In genomic region chr3:149536429-149536828, GRCh38 we compare ENCODE assay signal across 10 cellular contexts.
DNase-seq lines count a peak whose midpoint lies in the region; ATAC-seq, FAIRE-seq and TF ChIP-seq lines count a peak whose summit lies in the region.
"Had no signal": no experiment of that assay in that cellular context is flagged by ENCODE, and none has a peak within 500 bp of the region (broad histone marks: within the 10 kb centered on the region; RNA-seq: fewer than 3 reads in every experiment).

No MANE protein-coding gene starts in this region.

- H3K4me3 ChIP-seq in HUES64 (ENCODE audit: low read length) (no peak overlapping the region), breast epithelium (no peak overlapping the region), kidney (ENCODE audit: low read length in 2 of 2) (no peak overlapping the region), skin epidermis (no peak overlapping the region)
- no peak overlapping the region for H3K4me3 ChIP-seq in CD4-positive, alpha-beta memory T cell (ENCODE audit: low read length in 2 of 2)

- no peak overlapping the region for H3K4me3 Mint-ChIP-seq in CD4-positive, alpha-beta memory T cell

- intact Hi-C loops in breast epithelium (cut with DNase I; ENCODE audit: low total_unique reads), result no loop called here
- intact Hi-C loops in kidney (cut with DNase I), result loop anchor here (10.0 kb wide), 1 partner anchor 118 kb away; the partner anchor contains the start of gene WWTR1
- intact Hi-C loops in CD4-positive, alpha-beta memory T cell (cut with micrococcal nuclease), result no loop called here

- H3K9ac ChIP-seq in HUES64 (ENCODE audit: low read depth, low read length) (no peak overlapping the region), kidney (ENCODE audit: low read length in 2 of 2) (no peak overlapping the region)

- H3K9me3 ChIP-seq in HUES64 (ENCODE audit: insufficient read depth, low read depth, low read length), result no peaks in the 10 kb centered on the region
- no peaks in the 10 kb centered on the region for H3K9me3 ChIP-seq in breast epithelium
- H3K9me3 ChIP-seq in kidney (ENCODE audit: control insufficient read depth in 1 of 2, low read length in 2 of 2), result no peaks in the 10 kb centered on the region
- no peaks in the 10 kb centered on the region for H3K9me3 ChIP-seq in CD4-positive, alpha-beta memory T cell (ENCODE audit: control insufficient read depth in 1 of 2, low read length in 2 of 2)
- H3K9me3 ChIP-seq: gastrocnemius medialis had no signal

- H3K27me3 ChIP-seq in HUES64 (ENCODE audit: insufficient read depth, low read length) (no peaks in the 10 kb centered on the region), breast epithelium (no peaks in the 10 kb centered on the region)
- H3K27me3 ChIP-seq in CD4-positive, alpha-beta memory T cell (ENCODE audit: insufficient read depth, low read length), result no peaks in the 10 kb centered on the region
- H3K27me3 ChIP-seq: gastrocnemius medialis had no signal

- no peak overlapping the region for H3K27ac Mint-ChIP-seq in CD4-positive, alpha-beta memory T cell

- DNase-seq in breast epithelium (ENCODE audit: low spot score in 2 of 2) (peak in 1 of 2 donors; percentile 53), kidney (peak; percentile 84), HPDE6-E6E7 (ENCODE audit: extremely low spot score) (no peak), SIG-M5 treated with dmso at 0.1 percent for 504 hours (lab: John Stamatoyannopoulos, UW; ENCODE audit: unreplicated experiment) (no peak)
- no peak for DNase-seq in CD4-positive, alpha-beta memory T cell
- DNase-seq: NCI-H524 had no signal

- TF ChIP-seq POLR2A in breast epithelium (IDR thresholded peaks at IDR 0.05), result no peak

- H3K9me3 Mint-ChIP-seq in CD4-positive, alpha-beta memory T cell, result peaks cover 0 to 2% (median 0%) of the 10 kb centered on the region in 8 donors

- no peak for TF ChIP-seq CTCF in breast epithelium (IDR thresholded peaks at IDR 0.05)
- no peak for TF ChIP-seq CTCF in kidney (IDR thresholded peaks at IDR 0.05; ENCODE audit: borderline replicate concordance, extremely low read depth, insufficient read depth)

- H3K36me3 ChIP-seq in HUES64 (ENCODE audit: insufficient read depth, low read length) (peaks cover 7% of the 10 kb centered on the region; the same call in 1 of the 2 replicates), breast epithelium (no peaks in the 10 kb centered on the region), kidney (ENCODE audit: control insufficient read depth in 1 of 2, insufficient read depth in 2 of 2, low read length in 2 of 2) (peaks cover 3 to 9% of the 10 kb centered on the region in 2 donors)
- no peaks in the 10 kb centered on the region for H3K36me3 ChIP-seq in CD4-positive, alpha-beta memory T cell (ENCODE audit: insufficient read depth, low read length)

- FAIRE-seq in kidney (lab: Jason Lieb, UNC), result no peak

- ATAC-seq in HG02981 (IDR thresholded peaks at IDR 0.05; ENCODE audit: unreplicated experiment), result no peak

- H3K27me3 Mint-ChIP-seq in CD4-positive, alpha-beta memory T cell, result peaks cover 6 to 7% of the 10 kb centered on the region in 2 donors

- peaks cover 0 to 3% (median 0%) of the 10 kb centered on the region in 4 donors for H3K4me1 Mint-ChIP-seq in CD4-positive, alpha-beta memory T cell

- CTCF ChIA-PET in CD4-positive, alpha-beta memory T cell (lab: Charles Lee; ENCODE audit: partially characterized antibody), result no interaction called here

- WGBS in HUES64, result 27% methylated on average over 11 of the region's 11 CpGs

- no peaks in the 10 kb centered on the region for H3K36me3 Mint-ChIP-seq in CD4-positive, alpha-beta memory T cell

- POLR2A ChIA-PET in CD4-positive, alpha-beta memory T cell (lab: Charles Lee; ENCODE audit: partially characterized antibody), result no interaction called here

- H3K4me1 ChIP-seq in HUES64 (ENCODE audit: insufficient read depth, low read length) (peaks cover 37% of the 10 kb centered on the region), breast epithelium (no peaks in the 10 kb centered on the region), kidney (ENCODE audit: control insufficient read depth in 1 of 2, insufficient read depth in 1 of 2, low read depth in 1 of 2, low read length in 2 of 2) (peaks cover 26 to 31% of the 10 kb centered on the region in 2 donors)
- H3K4me1 ChIP-seq in CD4-positive, alpha-beta memory T cell (ENCODE audit: insufficient read depth, low read length), result no peaks in the 10 kb centered on the region

- peak overlapping the region; percentile 34; the same call in 1 of the 2 replicates for H3K27ac ChIP-seq in HUES64 (ENCODE audit: low read depth, low read length)
- H3K27ac ChIP-seq in breast epithelium, result peak overlapping the region; percentile 54 to 79
- peak overlapping the region; percentile 3 to 54 for H3K27ac ChIP-seq in kidney (ENCODE audit: low read depth in 2 of 2, low read length in 2 of 2)
- H3K27ac ChIP-seq in skin epidermis, result peak overlapping the region in 15 of 21 experiments; percentile 4 to 81 (median 60)
- no peak overlapping the region for H3K27ac ChIP-seq in CD4-positive, alpha-beta memory T cell (ENCODE audit: low read depth, low read length)
